In the genomic region with DNA sequence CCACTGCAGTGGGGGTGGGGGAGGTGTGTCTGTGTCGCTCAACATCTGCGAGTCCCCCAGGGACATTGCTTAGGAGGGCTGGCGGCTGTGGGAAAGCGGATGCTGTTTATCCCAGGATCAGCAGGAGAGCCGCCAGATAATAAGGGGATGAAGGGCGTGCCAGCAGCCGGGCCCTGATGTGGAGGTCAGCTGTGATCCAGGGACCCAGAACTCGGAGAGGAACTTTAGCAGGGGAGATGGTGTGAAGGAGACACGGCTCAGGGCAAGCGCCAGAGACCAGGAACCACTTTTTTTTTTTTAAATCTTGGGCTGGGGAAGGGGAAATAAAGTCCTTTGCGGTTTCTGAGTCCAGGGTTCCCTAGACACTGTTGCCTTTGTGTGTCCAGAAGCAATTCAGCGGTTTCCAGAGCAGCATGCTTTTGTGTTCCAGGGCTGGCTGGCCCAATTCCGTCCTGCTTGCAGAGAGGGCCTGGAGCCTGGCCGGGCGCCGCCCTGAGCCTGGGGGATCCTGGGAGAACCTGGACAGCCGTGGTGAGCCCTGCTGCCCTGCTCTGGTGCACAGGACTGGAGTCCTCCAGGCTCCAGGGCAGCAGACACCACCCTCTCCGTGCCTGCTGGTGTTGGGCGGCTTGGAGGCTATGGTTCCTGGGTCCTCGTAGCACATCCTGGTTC, we compare ENCODE assay signal across 7 cellular contexts. TPM values are rescaled to one million over a fixed set of nuclear protein-coding genes. Genes with fewer than 3 reads are reported as not detected.
DNase-seq lines count a peak whose midpoint lies in the region; ATAC-seq and TF ChIP-seq lines count a peak whose summit lies in the region.

A gene with protein sequence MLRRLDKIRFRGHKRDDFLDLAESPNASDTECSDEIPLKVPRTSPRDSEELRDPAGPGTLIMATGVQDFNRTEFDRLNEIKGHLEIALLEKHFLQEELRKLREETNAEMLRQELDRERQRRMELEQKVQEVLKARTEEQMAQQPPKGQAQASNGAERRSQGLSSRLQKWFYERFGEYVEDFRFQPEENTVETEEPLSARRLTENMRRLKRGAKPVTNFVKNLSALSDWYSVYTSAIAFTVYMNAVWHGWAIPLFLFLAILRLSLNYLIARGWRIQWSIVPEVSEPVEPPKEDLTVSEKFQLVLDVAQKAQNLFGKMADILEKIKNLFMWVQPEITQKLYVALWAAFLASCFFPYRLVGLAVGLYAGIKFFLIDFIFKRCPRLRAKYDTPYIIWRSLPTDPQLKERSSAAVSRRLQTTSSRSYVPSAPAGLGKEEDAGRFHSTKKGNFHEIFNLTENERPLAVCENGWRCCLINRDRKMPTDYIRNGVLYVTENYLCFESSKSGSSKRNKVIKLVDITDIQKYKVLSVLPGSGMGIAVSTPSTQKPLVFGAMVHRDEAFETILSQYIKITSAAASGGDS (plus strand): TSS at position 557 of the 672 bp plus-strand sequence. CDS start 6,414 bp downstream, outside the sequence.

- TF ChIP-seq CTCF in cardiac muscle cell (IDR thresholded peaks at IDR 0.05; ENCODE audit: low read depth, low read length), result no peak

- H3K4me3 ChIP-seq in cardiac muscle cell, result no peak within 1 kb of the TSS

- H3K9me3 ChIP-seq in T-helper 17 cell (ENCODE audit: control insufficient read depth, low read length, poor library complexity, severe bottlenecking) (no peaks in the 10 kb centered on the region), cardiac muscle cell (ENCODE audit: low read depth) (no peaks in the 10 kb centered on the region)

- in situ Hi-C loops in KBM-7 (cut with MboI; ENCODE audit: low pct_unique_long_range_greater_than_20kb, low sequenced_read_pairs), result no loop called here

- no peaks in the 10 kb centered on the region for H3K36me3 ChIP-seq in cardiac muscle cell

- H3K27me3 ChIP-seq in cardiac muscle cell, result no peaks in the 10 kb centered on the region

- no peaks in the 10 kb centered on the region for H3K27me3 Mint-ChIP-seq in T-helper 17 cell

- H3K4me1 Mint-ChIP-seq in T-helper 17 cell, result peaks cover 5% of the 10 kb centered on the region

- no peak within 1 kb of the TSS for H3K27ac Mint-ChIP-seq in T-helper 17 cell

- no peaks in the 10 kb centered on the region for H3K36me3 Mint-ChIP-seq in T-helper 17 cell (ENCODE audit: low read depth)

- H3K4me1 ChIP-seq in cardiac muscle cell (ENCODE audit: low read depth), result peaks cover 14% of the 10 kb centered on the region

- H3K4me3 Mint-ChIP-seq in T-helper 17 cell, result no peak within 1 kb of the TSS

- DNase-seq in KBM-7, result peak; percentile 82
- no peak for DNase-seq in T-helper 17 cell
- DNase-seq in cardiac muscle cell (ENCODE audit: low read depth in 1 of 2, low spot score in 1 of 2), result peak in 1 of 2 donors; percentile 57
- DNase-seq in renal cortical epithelial cell (ENCODE audit: low read depth), result no peak
- DNase-seq in inferior parietal cortex (ENCODE audit: extremely low spot score), result no peak

- ATAC-seq in T-helper 17 cell (no peak), GM21717 (IDR thresholded peaks at IDR 0.05; ENCODE audit: unreplicated experiment) (no peak), GM19035 (IDR thresholded peaks at IDR 0.05; ENCODE audit: unreplicated experiment) (no peak)

- peak within 1 kb of the TSS; percentile 51 for H3K27ac ChIP-seq in cardiac muscle cell

RNA-seq across cellular contexts. Expression of the gene that starts here (rescaled TPM):
- total RNA-seq in T-helper 17 cell, result 10 to 100 TPM; 14.2 to 14.5 TPM
- total RNA-seq in cardiac muscle cell, result 49.3 and 79.3 TPM in 2 replicates
- polyA plus RNA-seq in cardiac muscle cell, result 51.8 and 57.5 TPM in 2 replicates
- 55.1 and 121 TPM in 2 replicates for total RNA-seq in renal cortical epithelial cell
